ENCODE assay signal across 8 cellular contexts in the genomic region with DNA sequence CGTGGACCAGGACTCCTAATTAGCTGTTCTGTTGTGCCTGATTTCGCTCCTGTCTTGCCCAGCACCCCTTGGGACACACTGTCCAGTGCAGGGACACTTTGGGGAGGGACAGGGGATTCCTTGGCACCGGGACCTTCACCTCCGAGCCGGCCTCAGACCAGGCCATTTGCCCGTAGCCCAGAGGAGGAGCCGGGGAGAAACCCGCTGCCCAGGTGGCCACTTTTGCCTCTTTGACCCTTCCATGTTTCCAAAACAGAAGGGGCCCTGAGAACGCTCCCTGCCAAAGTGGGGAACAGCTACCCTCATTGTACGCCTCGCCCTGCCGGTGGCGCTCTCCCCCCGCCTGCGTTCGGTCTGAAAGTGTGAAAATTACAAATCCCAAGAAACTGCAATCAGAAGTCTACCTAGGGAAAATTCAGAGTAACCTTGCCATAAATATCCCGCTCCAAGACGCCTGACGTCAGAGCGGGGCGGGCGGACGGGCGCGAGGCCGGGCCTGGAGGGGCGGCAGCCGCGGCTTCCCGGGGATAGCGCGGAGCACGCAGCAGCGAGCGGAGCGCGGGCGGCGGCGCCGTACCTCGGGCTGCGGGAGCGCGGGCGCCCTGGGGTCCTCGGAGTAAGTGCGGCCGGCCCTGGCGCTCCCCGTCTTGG. TPM values are rescaled to one million over a fixed set of nuclear protein-coding genes. Genes with fewer than 3 reads are reported as not detected.
DNase-seq lines count a peak whose midpoint lies in the region; ATAC-seq and TF ChIP-seq lines count a peak whose summit lies in the region.

Gene DAAM2, plus strand, starts transcription at position 527 of the 651 bp plus-strand sequence. CDS start 63,927 bp downstream, outside the sequence.

- H3K9me3 ChIP-seq in stomach smooth muscle (ENCODE audit: control insufficient read depth in 2 of 2, low read length in 2 of 2): no peaks in the 10 kb centered on the region

- H3K27me3 ChIP-seq in stomach smooth muscle (ENCODE audit: control insufficient read depth in 1 of 2, insufficient read depth in 2 of 2, low read length in 2 of 2): no peaks in the 10 kb centered on the region

- peak within 1 kb of the TSS; percentile 86 for H3K27ac ChIP-seq in stomach smooth muscle (ENCODE audit: low read length)

- ATAC-seq in left lobe of liver (peak; percentile 92), GM18520 (IDR thresholded peaks at IDR 0.05; ENCODE audit: unreplicated experiment) (no peak), HG03280 (IDR thresholded peaks at IDR 0.05; ENCODE audit: unreplicated experiment) (no peak)

- DNase-seq in activated CD4-positive, alpha-beta T cell treated with anti-CD3 and anti-CD28 coated beads for 48 hours: peak; percentile 4
- DNase-seq in activated CD4-positive, alpha-beta T cell treated with anti-CD3 and anti-CD28 coated beads for 1 hour: no peak
- DNase-seq in choroid plexus epithelial cell (ENCODE audit: low read depth): peak; percentile 43
- DNase-seq in left lobe of liver (ENCODE audit: low spot score): peak; percentile 66
- no peak for DNase-seq in G401 (ENCODE audit: low spot score)

- H3K4me3 ChIP-seq in choroid plexus epithelial cell (ENCODE audit: low read depth, low read length) (peak within 1 kb of the TSS; percentile 61), stomach smooth muscle (ENCODE audit: low read length in 2 of 2) (peak within 1 kb of the TSS; percentile 81 to 88)

- in situ Hi-C loops in G401 (cut with HindIII; ENCODE audit: low sequenced_read_pairs): no loop called here

- H3K9ac ChIP-seq in stomach smooth muscle (ENCODE audit: low read length in 2 of 2): peak within 1 kb of the TSS; percentile 85 to 86

- H3K36me3 ChIP-seq in stomach smooth muscle (ENCODE audit: control insufficient read depth in 2 of 2, insufficient read depth in 2 of 2, low read length in 2 of 2): no peaks in the 10 kb centered on the region

- peaks cover 42% of the 10 kb centered on the region for H3K4me1 ChIP-seq in stomach smooth muscle (ENCODE audit: control insufficient read depth, insufficient read depth, low read length)

- TF ChIP-seq CTCF in choroid plexus epithelial cell (conservative IDR thresholded peaks at IDR 0.05; ENCODE audit: low read depth, low read length): peak; percentile 43

RNA-seq across cellular contexts. Expression of gene DAAM2, which starts in this region (rescaled TPM):
- total RNA-seq in left lobe of liver: 6.0 TPM
- under 0.01 and 1.1 TPM in 2 replicates for total RNA-seq in G401 (2014; rRNA removed; shearing (Covaris generic))

Comparison
In these comparisons a context has a peak if more than half of its experiments do, and no peak if none do; other contexts are left out.
1. DNase-seq: peak in activated CD4-positive, alpha-beta T cell treated with anti-CD3 and anti-CD28 coated beads for 48 hours (single experiment), choroid plexus epithelial cell (single experiment) and left lobe of liver (single experiment); none in activated CD4-positive, alpha-beta T cell treated with anti-CD3 and anti-CD28 coated beads for 1 hour (single experiment) and G401 (single experiment).